ENCODE assay signal across 8 cellular contexts in the genomic region with DNA sequence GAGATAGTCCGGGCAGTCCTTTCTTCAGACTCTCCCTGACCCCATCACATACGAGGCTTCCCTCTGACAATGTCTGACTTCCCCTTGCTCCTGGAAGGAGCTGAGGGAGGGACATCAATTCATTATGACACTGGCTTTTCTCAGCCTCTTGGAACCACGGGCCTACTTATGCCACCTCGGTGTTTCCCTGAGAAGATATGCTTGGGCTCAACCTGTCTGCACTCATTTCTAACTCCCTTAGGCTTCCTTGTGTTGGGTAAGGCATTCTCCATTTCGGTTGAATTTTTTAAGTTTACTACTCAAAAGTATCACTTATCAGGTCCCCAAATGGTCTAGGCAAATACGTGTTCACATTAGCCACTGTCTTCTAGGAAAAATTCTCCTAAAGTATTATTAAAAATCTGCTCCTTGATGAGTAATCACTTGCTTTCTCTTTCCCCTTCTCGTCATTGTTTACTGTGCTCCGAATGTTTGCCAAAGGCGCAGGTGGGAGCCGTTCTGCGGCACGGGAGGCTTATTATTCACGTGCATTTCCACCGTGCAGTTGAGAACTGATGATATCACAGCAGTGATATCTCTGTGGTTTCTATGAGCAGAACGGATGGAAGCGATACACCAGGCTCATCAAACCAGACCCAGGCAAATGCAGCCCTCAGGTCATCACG. TPM values are rescaled to one million over a fixed set of nuclear protein-coding genes. Genes with fewer than 3 reads are reported as not detected.
A peak's percentile ranks its signal among the peaks of the same experiment; 100 is the strongest.
DNase-seq lines count a peak whose midpoint lies in the region; ATAC-seq and TF ChIP-seq lines count a peak whose summit lies in the region.

No MANE protein-coding gene starts in this region.

- no peak overlapping the region for H3K27ac ChIP-seq in right atrium auricular region

- H3K36me3 ChIP-seq in right atrium auricular region, result no peaks in the 10 kb centered on the region

- no peak overlapping the region for H3K4me3 ChIP-seq in right atrium auricular region
- H3K4me3 ChIP-seq in foreskin fibroblast (ENCODE audit: low read depth in 1 of 2, low read length in 2 of 2), result no peak overlapping the region

- TF ChIP-seq CTCF in right atrium auricular region (IDR thresholded peaks at IDR 0.05), result no peak
- TF ChIP-seq CTCF in foreskin fibroblast (IDR thresholded peaks at IDR 0.05; ENCODE audit: low read depth, low read length), result no peak

- H3K9me3 ChIP-seq in right atrium auricular region, result no peaks in the 10 kb centered on the region

- no peaks in the 10 kb centered on the region for H3K4me1 ChIP-seq in right atrium auricular region

- H3K36me3 Mint-ChIP-seq in natural killer cell treated with Interleukin-12 subunit alpha and Interleukin-12 subunit beta and Interleukin-15 and Interleukin-18, amount 100 ng/mL, for 72 hours, result no peaks in the 10 kb centered on the region

- peak overlapping the region; percentile 57 to 61 for H3K27ac Mint-ChIP-seq in natural killer cell treated with Interleukin-12 subunit alpha and Interleukin-12 subunit beta and Interleukin-15 and Interleukin-18, amount 100 ng/mL, for 72 hours

- peak in 1 of 2 donors; percentile 52 for ATAC-seq in natural killer cell treated with Interleukin-12 subunit alpha and Interleukin-12 subunit beta and Interleukin-15 and Interleukin-18, amount 100 ng/mL, for 72 hours

- peaks cover 55 to 61% of the 10 kb centered on the region in 2 donors for H3K4me1 Mint-ChIP-seq in natural killer cell treated with Interleukin-12 subunit alpha and Interleukin-12 subunit beta and Interleukin-15 and Interleukin-18, amount 100 ng/mL, for 72 hours (ENCODE audit: low read depth in 2 of 2)

- peak overlapping the region; percentile 55 for H3K4me3 Mint-ChIP-seq in natural killer cell treated with Interleukin-12 subunit alpha and Interleukin-12 subunit beta and Interleukin-15 and Interleukin-18, amount 100 ng/mL, for 72 hours

- DNase-seq in AG08396 (ENCODE audit: low spot score) (peak; percentile 21), NCI-H345 treated with DMSO at 0.1 percent for 48 hours (lab: John Stamatoyannopoulos, UW; ENCODE audit: unreplicated experiment) (peak; percentile 87), activated T-cell treated with anti-CD3 and anti-CD28 coated beads for 1 hour (ENCODE audit: low read depth) (peak; percentile 53), midbrain (lab: John Stamatoyannopoulos, UW) (no peak), right atrium auricular region (ENCODE audit: low spot score) (no peak), HuH-7.5 (ENCODE audit: low spot score) (no peak), foreskin fibroblast (no peak)
- no peak for DNase-seq in natural killer cell treated with Interleukin-12 subunit alpha and Interleukin-12 subunit beta and Interleukin-15 and Interleukin-18, amount 100 ng/mL, for 72 hours (ENCODE audit: low spot score)

- H3K27me3 ChIP-seq in right atrium auricular region, result no peaks in the 10 kb centered on the region

- H3K27me3 Mint-ChIP-seq in natural killer cell treated with Interleukin-12 subunit alpha and Interleukin-12 subunit beta and Interleukin-15 and Interleukin-18, amount 100 ng/mL, for 72 hours, result no peaks in the 10 kb centered on the region

- no peaks in the 10 kb centered on the region for H3K9me3 Mint-ChIP-seq in natural killer cell treated with Interleukin-12 subunit alpha and Interleukin-12 subunit beta and Interleukin-15 and Interleukin-18, amount 100 ng/mL, for 72 hours

RNA-seq across cellular contexts. Expression of a gene that starts 33.1 kb away (rescaled TPM):
- total RNA-seq in natural killer cell treated with Interleukin-12 subunit alpha and Interleukin-12 subunit beta and Interleukin-15 and Interleukin-18, amount 100 ng/mL, for 72 hours, result 100 to 1,000 TPM in 1 of 2 donors, 10 to 100 TPM in 1; 99.5 to 136 TPM
- 1 to 10 TPM; 3.1 to 3.4 TPM for total RNA-seq in right atrium auricular region

Comparison
In these comparisons a context has a peak if more than half of its experiments do, and no peak if none do; other contexts are left out.
1. DNase-seq: peak in AG08396 (single experiment), NCI-H345 treated with DMSO at 0.1 percent for 48 hours (single experiment) and activated T-cell treated with anti-CD3 and anti-CD28 coated beads for 1 hour (single experiment); none in natural killer cell treated with Interleukin-12 subunit alpha and Interleukin-12 subunit beta and Interleukin-15 and Interleukin-18, amount 100 ng/mL, for 72 hours (single experiment), midbrain (single experiment), right atrium auricular region (single experiment), HuH-7.5 (single experiment) and foreskin fibroblast (0 of 2).
2. RNA of a gene that starts 33.1 kb away (total RNA-seq): 99.5 to 136 TPM in natural killer cell treated with Interleukin-12 subunit alpha and Interleukin-12 subunit beta and Interleukin-15 and Interleukin-18, amount 100 ng/mL, for 72 hours; 3.1 to 3.4 TPM in right atrium auricular region; every median in the first group is over 10 times any median in the second.